ENCODE assay signal across 1 cellular context in the genomic region with DNA sequence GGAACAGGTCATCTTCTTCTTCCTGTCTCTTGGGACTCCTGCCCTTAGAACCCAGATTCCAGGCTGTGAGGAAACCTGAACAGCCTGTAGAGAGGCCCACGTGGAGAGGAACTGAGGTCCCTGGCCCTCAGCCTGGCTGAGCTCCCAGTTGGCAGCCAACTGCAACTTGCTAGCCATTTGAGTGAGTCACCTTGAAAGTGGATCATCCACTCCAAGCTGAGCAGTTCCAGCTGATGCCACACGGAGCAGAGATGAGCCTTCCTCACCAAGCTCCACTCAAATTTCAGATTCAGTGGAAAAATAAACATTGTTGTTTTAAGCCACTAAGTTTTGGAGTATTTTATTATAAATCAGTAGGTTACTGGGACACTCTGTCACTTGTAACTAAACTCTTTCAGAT.
TF ChIP-seq lines count a peak whose summit lies in the region.

No MANE protein-coding gene starts in this region.

TF ChIP-seq in SK-N-SH, 30 proteins besides CTCF, POLR2A, EP300 and RAD21 (continued from another document):
- 0 out of 2 replicates have a peak, but pooled peaks have one; percentile 18 for TF ChIP-seq TEAD4 (IDR thresholded peaks at IDR 0.05; ENCODE audit: borderline replicate concordance, insufficient read depth)
TF ChIP-seq in SK-N-SH: peak in this region for 8.
